In the genomic region with DNA sequence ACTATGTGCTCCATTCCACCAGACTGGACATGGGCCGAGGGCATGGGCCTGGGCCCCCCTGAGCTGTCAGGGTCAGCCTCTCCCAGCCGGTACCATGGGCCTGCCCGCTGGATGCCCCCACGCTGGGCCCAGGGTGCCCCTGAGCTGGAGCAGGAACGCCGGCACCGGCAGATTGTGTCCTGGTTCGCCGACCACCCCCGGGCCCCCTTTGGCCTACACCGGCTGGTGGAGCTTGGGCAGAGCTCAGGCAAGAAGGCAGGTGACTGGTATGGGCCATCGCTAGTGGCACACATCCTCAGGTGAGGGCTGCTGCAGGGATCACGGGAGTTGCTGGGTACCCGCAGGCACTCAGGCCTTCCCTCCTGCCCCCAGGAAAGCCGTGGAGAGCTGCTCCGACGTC, we compare ENCODE assay signal across 19 cellular contexts. TPM values are rescaled to one million over a fixed set of nuclear protein-coding genes. Genes with fewer than 3 reads are reported as not detected.
"Had no signal": no experiment of that assay in that cellular context is flagged by ENCODE, and none has a peak within 500 bp of the region (broad histone marks: within the 10 kb centered on the region; RNA-seq: fewer than 3 reads in every experiment).

No MANE protein-coding gene starts in this region.

- H3K4me3 ChIP-seq: body of pancreas, psoas muscle, spleen, transverse colon had no signal

- H3K9me3 ChIP-seq: body of pancreas, psoas muscle, spleen, transverse colon had no signal

- H3K27me3 ChIP-seq: body of pancreas, spleen, transverse colon had no signal

- H3K27ac ChIP-seq: body of pancreas, psoas muscle, spleen, transverse colon had no signal

- FAIRE-seq: kidney had no signal

- DNase-seq: activated CD4-positive, alpha-beta T cell treated with anti-CD3 and anti-CD28 coated beads, Interleukin-2, amount 50 U/mL, for 4 hours; activated CD4-positive, CD25-positive, alpha-beta regulatory T cell treated with anti-CD3 and anti-CD28 coated beads, Interleukin-2, amount 50 U/mL, for 72 hours; activated effector memory CD4-positive, alpha-beta T cell treated with Interleukin-2 at 50 U/mL for 16 hours; activated T-cell treated with anti-CD3 and anti-CD28 coated beads, Interleukin-2, amount 50 U/mL, for 1 hour; amniotic stem cell; body of pancreas; endodermal cell; erythroblast; kidney; left ventricle myocardium superior; mesenchymal stem cell; psoas muscle; spleen; stimulated activated CD4-positive, alpha-beta T cell treated with anti-CD3 and anti-CD28 coated beads, Interleukin-1b, Interleukin-23, amount 100 ng/mL, for 48 hours; stimulated activated naive CD4-positive, alpha-beta T cell; substantia nigra; transverse colon had no signal

RNA-seq across cellular contexts. Expression of a gene that starts 29.6 kb away (rescaled TPM):
- total RNA-seq: left ventricle myocardium superior, transverse colon had no signal

RNA-seq across cellular contexts. Expression of a gene that starts 40.3 kb away (rescaled TPM):
- total RNA-seq: activated naive CD4-positive, alpha-beta T cell treated with anti-CD3 and anti-CD28 coated beads, Interleukin-2, amount 50 U/mL, for 72 hours; left ventricle myocardium superior; psoas muscle; sciatic nerve had no signal
